Comparison of ENCODE assay signal across 30 cellular contexts in the genomic region with DNA sequence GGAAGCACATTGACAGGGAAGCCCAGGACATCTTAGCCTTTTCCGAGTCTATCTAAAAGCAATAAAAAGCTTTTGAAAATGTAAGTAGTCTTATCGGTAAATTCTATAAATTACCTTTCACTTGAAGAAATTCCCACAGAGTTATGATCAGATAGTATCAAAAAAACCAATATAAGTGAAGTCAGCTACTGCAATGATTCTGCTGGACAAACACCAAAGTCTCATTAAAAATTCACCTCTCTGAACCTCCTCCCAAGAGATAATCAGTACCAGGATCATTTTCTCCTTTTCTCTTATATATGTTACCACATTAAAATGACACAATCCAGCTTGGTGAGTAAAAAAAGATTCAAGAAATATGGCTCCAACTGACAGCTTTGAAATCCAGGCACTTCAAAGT.
DNase-seq lines count a peak whose midpoint lies in the region; TF ChIP-seq lines count a peak whose summit lies in the region.
"Had no signal": no experiment of that assay in that cellular context is flagged by ENCODE, and none has a peak within 500 bp of the region (broad histone marks: within the 10 kb centered on the region; RNA-seq: fewer than 3 reads in every experiment).

No MANE protein-coding gene starts in this region.

- no peaks in the 10 kb centered on the region for H3F3A ChIP-seq in neural cell (ENCODE audit: insufficient read depth, low read length, poor library complexity, severe bottlenecking)

- CTCF ChIA-PET in HEK293 (lab: Yijun Ruan, JAX): interaction anchor here (0.7 kb wide), 1 partner anchor 10 kb away, joined by 3 read pairs; no protein-coding TSS in a partner anchor
- CTCF ChIA-PET in mammary epithelial cell (lab: Charles Lee; ENCODE audit: low non-redundant PET): no interaction called here

- H3K4me3 ChIP-seq in HEK293 (ENCODE audit: low read depth, low read length): no peak overlapping the region
- H3K4me3 ChIP-seq in LNCaP clone FGC (ENCODE audit: low read depth, low read length): no peak overlapping the region
- H3K4me3 ChIP-seq in neural cell (ENCODE audit: low read length): peak overlapping the region; percentile 13
- no peak overlapping the region for H3K4me3 ChIP-seq in effector memory CD4-positive, alpha-beta T cell (ENCODE audit: insufficient read depth, low read depth, low read length, poor library complexity, severe bottlenecking)
- no peak overlapping the region for H3K4me3 ChIP-seq in mammary epithelial cell (replicated peaks in 1 of 3; ENCODE audit: insufficient read depth in 1 of 3, low read depth in 2 of 3, low read length in 3 of 3)
- H3K4me3 ChIP-seq: A549; BLaER1; BLaER1 treated with 17β-estradiol and CSF1 and Interleukin-3, amounts not matched to agents 10 nM and 100 nM had no signal

- POLR2A ChIA-PET in HEK293 (lab: Yijun Ruan, JAX): no interaction called here

- H3K9me2 ChIP-seq in neural cell (ENCODE audit: insufficient read depth, low read length): no peaks in the 10 kb centered on the region

- H3K9me3 ChIP-seq in HEK293 (ENCODE audit: control insufficient read depth, insufficient read depth, low read depth, low read length): no peaks in the 10 kb centered on the region
- no peaks in the 10 kb centered on the region for H3K9me3 ChIP-seq in neural cell (ENCODE audit: low read length)
- no peaks in the 10 kb centered on the region for H3K9me3 ChIP-seq in effector memory CD4-positive, alpha-beta T cell (ENCODE audit: control insufficient read depth, low read length)
- H3K9me3 ChIP-seq in mammary epithelial cell (replicated peaks; ENCODE audit: insufficient read depth, low read length): no peaks in the 10 kb centered on the region
- H3K9me3 ChIP-seq: A549; BE2C; BLaER1; BLaER1 treated with 17β-estradiol and CSF1 and Interleukin-3, amounts not matched to agents 10 nM and 100 nM; Caco-2 had no signal

- H3K27ac ChIP-seq in HEK293 (ENCODE audit: extremely low read depth, low read depth, low read length) (no peak overlapping the region), neural cell (ENCODE audit: low read length) (peak overlapping the region; percentile 46), mammary epithelial cell (ENCODE audit: insufficient read depth, low read depth, low read length) (no peak overlapping the region)
- no peak overlapping the region for H3K27ac ChIP-seq in effector memory CD4-positive, alpha-beta T cell (ENCODE audit: insufficient read depth, low read length, poor library complexity, severe bottlenecking)
- H3K27ac ChIP-seq: 22Rv1; A549; BLaER1; BLaER1 treated with 17β-estradiol and CSF1 and Interleukin-3, amounts not matched to agents 10 nM and 100 nM; C4-2B had no signal

- no peak for TF ChIP-seq EP300 in neural cell (conservative IDR thresholded peaks at IDR 0.05; ENCODE audit: poor library complexity, severe bottlenecking)

- H3K4me1 ChIP-seq in HEK293 (ENCODE audit: control insufficient read depth, insufficient read depth, low read length) (peaks cover 10% of the 10 kb centered on the region), mammary epithelial cell (ENCODE audit: insufficient read depth, low read length) (peaks cover 1% of the 10 kb centered on the region)
- H3K4me1 ChIP-seq in effector memory CD4-positive, alpha-beta T cell (ENCODE audit: control insufficient read depth, insufficient read depth, low read length, poor library complexity, severe bottlenecking): no peaks in the 10 kb centered on the region
- H3K4me1 ChIP-seq: A549; BE2C; BLaER1; BLaER1 treated with 17β-estradiol and CSF1 and Interleukin-3, amounts not matched to agents 10 nM and 100 nM; Caco-2 had no signal

- intact Hi-C loops in mammary epithelial cell (cut with micrococcal nuclease): no loop called here

- TF ChIP-seq CTCF in HEK293 (tag by site-specific recombination; IDR thresholded peaks at IDR 0.05): no peak
- no peak for TF ChIP-seq CTCF in LNCaP clone FGC (IDR thresholded peaks at IDR 0.05; ENCODE audit: control insufficient read depth, extremely low read depth, insufficient read depth)
- TF ChIP-seq CTCF in neural cell (IDR thresholded peaks at IDR 0.05; ENCODE audit: poor library complexity, severe bottlenecking): no peak
- no peak for TF ChIP-seq CTCF in mammary epithelial cell (conservative IDR thresholded peaks at IDR 0.05 in 1 of 2, IDR thresholded peaks at IDR 0.05 in 1 of 2; ENCODE audit: extremely low read depth in 1 of 2, insufficient read depth in 1 of 2, low read depth in 1 of 2, low read length in 2 of 2)

- DNase-seq in LNCaP clone FGC (ENCODE audit: low read depth) (peak; percentile 51), DMS 273 treated with DMSO at 0.1 percent for 48 hours (lab: John Stamatoyannopoulos, UW) (no peak), mammary epithelial cell (no peak)
- no peak for DNase-seq in effector memory CD4-positive, alpha-beta T cell
- DNase-seq: 8988T; ACHN; AML-193; BE2C; C1 segment of cervical spinal cord; Caco-2; Calu3; CD4-positive, alpha-beta memory T cell; CD4-positive, alpha-beta T cell; CD4-positive, CD25-positive, alpha-beta regulatory T cell; CD8-positive, alpha-beta memory T cell; CD8-positive, alpha-beta T cell; COR-L47; DMS153; DMS53; DMS79; DMS79 treated with DMSO at 0.1 percent for 48 hours; DND-41; EL had no signal

- H3K27me3 ChIP-seq in neural cell (ENCODE audit: insufficient read depth, low read depth, low read length) (no peaks in the 10 kb centered on the region), mammary epithelial cell (ENCODE audit: insufficient read depth, low read length) (no peaks in the 10 kb centered on the region)
- no peaks in the 10 kb centered on the region for H3K27me3 ChIP-seq in effector memory CD4-positive, alpha-beta T cell (replicated peaks; ENCODE audit: control insufficient read depth, insufficient read depth, low read length, poor library complexity, severe bottlenecking)
- H3K27me3 ChIP-seq: BE2C; BLaER1; BLaER1 treated with 17β-estradiol and CSF1 and Interleukin-3, amounts not matched to agents 10 nM and 100 nM had no signal

- dilution Hi-C loops in mammary epithelial cell (cut with HindIII; ENCODE audit: low sequenced_read_pairs): no loop called here

- TF ChIP-seq RAD21 in neural cell (conservative IDR thresholded peaks at IDR 0.05): no peak

- in situ Hi-C loops in mammary epithelial cell (cut with MboI; ENCODE audit: low sequenced_read_pairs in 2 of 2): no loop called here

- H3K79me2 ChIP-seq in neural cell (replicated peaks; ENCODE audit: insufficient read depth, low read length) (no peaks in the 10 kb centered on the region), mammary epithelial cell (ENCODE audit: insufficient read depth, low read length) (peaks cover 67% of the 10 kb centered on the region)

- H3K4me2 ChIP-seq in neural cell (ENCODE audit: low read length) (no peak overlapping the region), mammary epithelial cell (ENCODE audit: insufficient read depth, low read depth, low read length) (no peak overlapping the region)
- H3K4me2 ChIP-seq: A549; BLaER1; BLaER1 treated with 17β-estradiol and CSF1 and Interleukin-3, amounts not matched to agents 10 nM and 100 nM had no signal

- H2AFZ ChIP-seq in neural cell (ENCODE audit: low read depth, low read length) (no peak overlapping the region), mammary epithelial cell (ENCODE audit: low read depth, low read length) (no peak overlapping the region)

- BruUV-seq in mammary epithelial cell (replicated peaks; lab: Mats Ljungman, UMichigan): no TSS peak

- H3K36me3 ChIP-seq in HEK293 (ENCODE audit: control insufficient read depth in 2 of 2, insufficient read depth in 1 of 2, low read length in 2 of 2) (no peaks in the 10 kb centered on the region), neural cell (ENCODE audit: insufficient read depth, low read length) (no peaks in the 10 kb centered on the region), mammary epithelial cell (ENCODE audit: insufficient read depth, low read length) (peaks cover 2% of the 10 kb centered on the region)
- H3K36me3 ChIP-seq in effector memory CD4-positive, alpha-beta T cell (ENCODE audit: control insufficient read depth, insufficient read depth, low read length): no peaks in the 10 kb centered on the region
- H3K36me3 ChIP-seq: BE2C; BLaER1; BLaER1 treated with 17β-estradiol and CSF1 and Interleukin-3, amounts not matched to agents 10 nM and 100 nM had no signal

- H3K9ac ChIP-seq in neural cell (ENCODE audit: low read length): no peak overlapping the region
- no peak overlapping the region for H3K9ac ChIP-seq in mammary epithelial cell (ENCODE audit: insufficient read depth, low read length)
- H3K9ac ChIP-seq: BLaER1; BLaER1 treated with 17β-estradiol and CSF1 and Interleukin-3, amounts not matched to agents 10 nM and 100 nM had no signal

- no peaks in the 10 kb centered on the region for H4K20me1 ChIP-seq in neural cell (ENCODE audit: insufficient read depth)
- no peaks in the 10 kb centered on the region for H4K20me1 ChIP-seq in mammary epithelial cell (ENCODE audit: insufficient read depth, low read length)
- H4K20me1 ChIP-seq: BLaER1; BLaER1 treated with 17β-estradiol and CSF1 and Interleukin-3, amounts not matched to agents 10 nM and 100 nM had no signal

- 100% methylated on average over 2 of the region's 2 CpGs for WGBS in mammary epithelial cell (ENCODE audit: low coverage, missing lambda C conversion rate)

TF ChIP-seq in HEK293, 187 proteins besides CTCF, POLR2A, EP300 and RAD21 (continues in another document):
- no peak for TF ChIP-seq BCL11A (tag by site-specific recombination; IDR thresholded peaks at IDR 0.05; ENCODE audit: low read depth)
- peak; percentile 33; the same call in 1 of the 2 replicates for TF ChIP-seq OSR2 (tag by site-specific recombination; IDR thresholded peaks at IDR 0.05)
- no peak for TF ChIP-seq ZNF610 (tag by site-specific recombination; IDR thresholded peaks at IDR 0.05; ENCODE audit: borderline replicate concordance)
